Comparison of ENCODE assay signal across 8 cellular contexts in genomic region chr9:107548298-107549142, GRCh38. TPM values are rescaled to one million over a fixed set of nuclear protein-coding genes. Genes with fewer than 3 reads are reported as not detected.
DNase-seq lines count a peak whose midpoint lies in the region; ATAC-seq, FAIRE-seq and TF ChIP-seq lines count a peak whose summit lies in the region.

No MANE protein-coding gene starts in this region.

- peak overlapping the region; percentile 96 for H2BK20ac ChIP-seq in IMR-90 (ENCODE audit: low read depth, low read length)

- H3K4me3 ChIP-seq in A549: no peak overlapping the region; the same call in 2 of the 3 replicates
- H3K4me3 ChIP-seq in IMR-90 (ENCODE audit: insufficient read depth, low read depth, low read length): no peak overlapping the region
- H3K4me3 ChIP-seq in right lobe of liver: no peak overlapping the region

- TF ChIP-seq RAD21 in A549 (conservative IDR thresholded peaks at IDR 0.05 in 1 of 2, IDR thresholded peaks at IDR 0.05 in 1 of 2): peak in 1 of 2 experiments; percentile 32; a peak in 1 of 5 replicates
- TF ChIP-seq RAD21 in IMR-90 (IDR thresholded peaks at IDR 0.05; ENCODE audit: low read length): 0 out of 2 replicates have a peak, but pooled peaks have one; percentile 7

- no peaks in the 10 kb centered on the region for H3K79me1 ChIP-seq in IMR-90 (ENCODE audit: low read depth in 1 of 2, low read length in 2 of 2)

- H4K91ac ChIP-seq in IMR-90 (ENCODE audit: insufficient read depth, low read depth, low read length): peak overlapping the region; percentile 95

- no peaks in the 10 kb centered on the region for H3K36me3 ChIP-seq in IMR-90 (ENCODE audit: control insufficient read depth, insufficient read depth, low read length)
- H3K36me3 ChIP-seq in right lobe of liver: no peaks in the 10 kb centered on the region

- H3K4ac ChIP-seq in IMR-90 (ENCODE audit: low read depth, low read length): peak overlapping the region; percentile 98

- peak; percentile 80 to 97 for ATAC-seq in A549
- peak; percentile 83 for ATAC-seq in IMR-90 (ENCODE audit: low read depth)
- ATAC-seq in right lobe of liver: peak; percentile 78 to 90 (median 84)
- no peak for ATAC-seq in GM19351 (IDR thresholded peaks at IDR 0.05; ENCODE audit: unreplicated experiment)
- no peak for ATAC-seq in HG02870 (IDR thresholded peaks at IDR 0.05; ENCODE audit: unreplicated experiment)
- no peak for ATAC-seq in HG02970 (IDR thresholded peaks at IDR 0.05; ENCODE audit: low FRiP score, unreplicated experiment)

- peak overlapping the region; percentile 76 for H2AK9ac ChIP-seq in IMR-90 (replicated peaks; ENCODE audit: low read depth, low read length, poor library complexity)

- H3K14ac ChIP-seq in IMR-90 (replicated peaks; ENCODE audit: low read depth, low read length): peak overlapping the region; percentile 90

- peak; percentile 41 to 50; a peak in 2 of 5 replicates for TF ChIP-seq EP300 in A549 (IDR thresholded peaks at IDR 0.05)

- H3K4me1 ChIP-seq in A549 (peaks cover 50% of the 10 kb centered on the region), IMR-90 (ENCODE audit: control insufficient read depth, insufficient read depth, low read length) (peaks cover 12% of the 10 kb centered on the region), right lobe of liver (peaks cover 0 to 29% (median 20%) of the 10 kb centered on the region in 4 donors)

- H4K20me1 ChIP-seq in IMR-90 (ENCODE audit: insufficient read depth, low read length): no peaks in the 10 kb centered on the region

- peak overlapping the region; percentile 86 to 91 for H3K27ac ChIP-seq in A549
- peak overlapping the region; percentile 84 for H3K27ac ChIP-seq in IMR-90 (ENCODE audit: insufficient read depth, low read length)
- peak overlapping the region; percentile 5 to 44 (median 19) for H3K27ac ChIP-seq in right lobe of liver

- H3K9me3 ChIP-seq in A549: no peaks in the 10 kb centered on the region
- H3K9me3 ChIP-seq in IMR-90 (ENCODE audit: control insufficient read depth, insufficient read depth, low read length): no peaks in the 10 kb centered on the region
- H3K9me3 ChIP-seq in right lobe of liver: no peaks in the 10 kb centered on the region

- DNase-seq in A549 (ENCODE audit: low read depth in 1 of 2, low spot score in 1 of 2): peak; percentile 33 to 78
- DNase-seq in IMR-90: peak; percentile 96
- peak; percentile 71 for DNase-seq in brain pericyte (ENCODE audit: low read depth, low spot score)
- DNase-seq in right lobe of liver: peak in 2 of 3 donors; percentile 24 to 53
- DNase-seq in NCI-H1694 (lab: John Stamatoyannopoulos, UW): no peak

- no peak for TF ChIP-seq POLR2A in A549 (IDR thresholded peaks at IDR 0.05; ENCODE audit: low read length)
- no peak for TF ChIP-seq POLR2A in IMR-90 (IDR thresholded peaks at IDR 0.05; ENCODE audit: low read depth, low read length)
- no peak for TF ChIP-seq POLR2A in right lobe of liver (IDR thresholded peaks at IDR 0.05)

- 37% methylated on average over 10 of the region's 10 CpGs for WGBS in A549 (ENCODE audit: missing lambda C conversion rate)
- WGBS in IMR-90 (ENCODE audit: extremely low coverage in 2 of 2, insufficient read length in 1 of 2), 2 experiments: 86% methylated on average over 3 of the region's 10 CpGs; no CpG with 5 or more reads in 1 of the 2 experiments
- 20% methylated on average over 9 of the region's 10 CpGs for WGBS in right lobe of liver (ENCODE audit: insufficient coverage, low coverage, low lambda C conversion rate, missing lambda C conversion rate)

- H3K23ac ChIP-seq in IMR-90 (ENCODE audit: low read depth, low read length): peak overlapping the region; percentile 75

- H4K8ac ChIP-seq in IMR-90 (ENCODE audit: low read depth in 2 of 2, low read length in 2 of 2): peak overlapping the region; percentile 90 to 93

- POLR2A ChIA-PET in A549 (lab: Yijun Ruan, JAX) (no interaction called here), IMR-90 (lab: Charles Lee; ENCODE audit: unreplicated experiment) (no interaction called here)

- no peak for TF ChIP-seq CTCF in A549 (IDR thresholded peaks at IDR 0.05)
- no peak for TF ChIP-seq CTCF in IMR-90 (conservative IDR thresholded peaks at IDR 0.05; ENCODE audit: low read depth, low read length)
- no peak for TF ChIP-seq CTCF in right lobe of liver (IDR thresholded peaks at IDR 0.05)

- intact Hi-C loops in IMR-90 (cut with micrococcal nuclease) (loop anchor here (1.0 to 5.0 kb wide), 2 partner anchors 59 to 184 kb away; partner anchors contain the start of gene KLF4), right lobe of liver (cut with DNase I) (no loop called here)

- peak overlapping the region; percentile 81; the same call in 2 of the 3 replicates for H2BK15ac ChIP-seq in IMR-90 (ENCODE audit: low read depth, low read length)

- H4K5ac ChIP-seq in IMR-90 (ENCODE audit: low read depth, low read length): peak overlapping the region; percentile 76; the same call in 1 of the 2 replicates

- H2AK5ac ChIP-seq in IMR-90 (ENCODE audit: low read depth, low read length): peak overlapping the region; percentile 96

- dilution Hi-C loops in IMR-90 (cut with HindIII; ENCODE audit: low sequenced_read_pairs, unreplicated experiment): no loop called here

- no TSS peak for BruUV-seq in IMR-90 (replicated peaks; lab: Mats Ljungman, UMichigan)

- peak overlapping the region; percentile 44; the same call in 1 of the 2 replicates for H3K56ac ChIP-seq in IMR-90 (ENCODE audit: extremely low read depth, insufficient read depth, low read length)

- peak overlapping the region; percentile 9 for H2BK5ac ChIP-seq in IMR-90 (ENCODE audit: low read depth, low read length, poor library complexity, severe bottlenecking)

- peak overlapping the region; percentile 84 for H2AFZ ChIP-seq in IMR-90 (replicated peaks; ENCODE audit: low read length, poor library complexity)

- peak overlapping the region; percentile 77 for H3K4me2 ChIP-seq in A549
- H3K4me2 ChIP-seq in IMR-90 (ENCODE audit: low read depth, low read length): peak overlapping the region; percentile 61

- FAIRE-seq in A549 (lab: Jason Lieb, UNC): peak; percentile 23

- H2BK120ac ChIP-seq in IMR-90 (ENCODE audit: low read depth, low read length): peak overlapping the region; percentile 98

- H3K9me1 ChIP-seq in IMR-90 (ENCODE audit: insufficient read depth, low read length): peaks cover 6% of the 10 kb centered on the region; the same call in 1 of the 2 replicates

- no peaks in the 10 kb centered on the region for H3K27me3 ChIP-seq in IMR-90 (ENCODE audit: control insufficient read depth, insufficient read depth, low read length)
- H3K27me3 ChIP-seq in right lobe of liver: no peaks in the 10 kb centered on the region

- CTCF ChIA-PET in A549 (lab: Yijun Ruan, JAX): interaction anchor here (1.0 to 1.2 kb wide), 2 partner anchors 9 to 24 kb away, joined by 3 to 4 read pairs; no protein-coding TSS in a partner anchor
- CTCF ChIA-PET in IMR-90 (lab: Yijun Ruan, JAX): no interaction called here

- in situ Hi-C loops in IMR-90 (cut with MboI; ENCODE audit: low sequenced_read_pairs): no loop called here

- H3K18ac ChIP-seq in IMR-90 (ENCODE audit: low read depth, low read length): peak overlapping the region; percentile 90

- H3K9ac ChIP-seq in IMR-90 (ENCODE audit: low read depth, low read length): peak overlapping the region; percentile 38; the same call in 1 of the 2 replicates

TF ChIP-seq in A549, 52 proteins besides CTCF, POLR2A, EP300 and RAD21 (continues in another document):
- TF ChIP-seq ZSCAN20 (CRISPR knock-in tag; IDR thresholded peaks at IDR 0.05) (no peak), JUNB (IDR thresholded peaks at IDR 0.05) (peak; percentile 74), CHD4 (IDR thresholded peaks at IDR 0.05; ENCODE audit: borderline replicate concordance) (no peak), HMGXB4 (CRISPR knock-in tag; IDR thresholded peaks at IDR 0.05; ENCODE audit: borderline replicate concordance) (no peak)

TF ChIP-seq in IMR-90, 13 proteins besides CTCF, POLR2A, EP300 and RAD21 (continues in another document):
- TF ChIP-seq MAZ (IDR thresholded peaks at IDR 0.05; ENCODE audit: borderline replicate concordance, low read depth, low read length) (peak; percentile 49; the same call in 1 of the 2 replicates), SMC3 (IDR thresholded peaks at IDR 0.05; ENCODE audit: low read depth, low read length) (no peak), RFX5 (IDR thresholded peaks at IDR 0.05; ENCODE audit: low read depth, low read length) (0 out of 2 replicates have a peak, but pooled peaks have one; percentile 52), FOS (IDR thresholded peaks at IDR 0.05; ENCODE audit: low read depth, low read length) (peak; percentile 76), CEBPB (IDR thresholded peaks at IDR 0.05; ENCODE audit: low read depth, low read length) (peak; percentile 99), MXI1 (IDR thresholded peaks at IDR 0.05; ENCODE audit: borderline replicate concordance, low read depth, low read length) (no peak), CHD1 (IDR thresholded peaks at IDR 0.05; ENCODE audit: low read depth, low read length) (no peak), MAFK (IDR thresholded peaks at IDR 0.05; ENCODE audit: low read depth, low read length) (peak; percentile 28; the same call in 1 of the 2 replicates), USF2 (IDR thresholded peaks at IDR 0.05; ENCODE audit: low read depth, low read length) (no peak), NFE2L2 (IDR thresholded peaks at IDR 0.05; ENCODE audit: low read depth, low read length) (no peak; the same call in 1 of the 2 replicates), BHLHE40 (IDR thresholded peaks at IDR 0.05; ENCODE audit: low read depth, low read length) (peak; percentile 37; the same call in 1 of the 2 replicates), RCOR1 (IDR thresholded peaks at IDR 0.05; ENCODE audit: insufficient replicate concordance, low read length) (no peak)

RNA-seq across cellular contexts. Expression of gene KLF4, which starts 59.0 kb away (rescaled TPM):
- polyA plus RNA-seq in A549 (2011; rRNA removed): 8.3 and 10.1 TPM in 2 replicates
- polyA plus RNA-seq in A549 (2012; cell fraction: cytosol; rRNA removed): 11.3 and 15.9 TPM in 2 replicates
- polyA plus RNA-seq in A549 (2012; cell fraction: nucleus; rRNA removed): 28.0 and 53.7 TPM in 2 replicates
- 3.4 to 3.6 TPM (median 3.6 TPM) in 3 replicates for polyA plus RNA-seq in A549 (2017; fragmentation: RNase III; extraction: RNeasy Plus Mini Kit Qiagen cat#74134 plus additional on column Dnase treatment)
- 3.7 and 3.9 TPM in 2 replicates for polyA minus RNA-seq in A549 (2011; rRNA and poly(A)+ RNA removed)
- total RNA-seq in IMR-90 (2012; rRNA removed): 1.3 and 2.2 TPM in 2 replicates
- polyA plus RNA-seq in IMR-90 (2012; rRNA removed): 3.8 and 6.9 TPM in 2 replicates
- polyA plus RNA-seq in IMR-90 (2012; cell fraction: cytosol; rRNA removed): 4.7 and 21.8 TPM in 2 replicates
- polyA plus RNA-seq in IMR-90 (2012; cell fraction: nucleus; rRNA removed; ENCODE audit: low replicate concordance): 84.7 and 96.7 TPM in 2 replicates
- total RNA-seq in right lobe of liver: 10 to 100 TPM in 2 of 6 experiments, 1 to 10 TPM in 4; 1.5 to 12.4 (median 5.9) TPM

Comparison
In these comparisons a context has a peak if more than half of its experiments do, and no peak if none do; other contexts are left out.
1. ATAC-seq: peak in A549 (2 of 2), IMR-90 (single experiment) and right lobe of liver (4 of 4); none in GM19351 (single experiment), HG02870 (single experiment) and HG02970 (single experiment).
2. H3K27ac ChIP-seq: peak in every context shown above with its lines; median percentile 88 in A549; 84 in IMR-90; 19 in right lobe of liver.